22 cellular contexts compared by ENCODE assay signal in the genomic region with DNA sequence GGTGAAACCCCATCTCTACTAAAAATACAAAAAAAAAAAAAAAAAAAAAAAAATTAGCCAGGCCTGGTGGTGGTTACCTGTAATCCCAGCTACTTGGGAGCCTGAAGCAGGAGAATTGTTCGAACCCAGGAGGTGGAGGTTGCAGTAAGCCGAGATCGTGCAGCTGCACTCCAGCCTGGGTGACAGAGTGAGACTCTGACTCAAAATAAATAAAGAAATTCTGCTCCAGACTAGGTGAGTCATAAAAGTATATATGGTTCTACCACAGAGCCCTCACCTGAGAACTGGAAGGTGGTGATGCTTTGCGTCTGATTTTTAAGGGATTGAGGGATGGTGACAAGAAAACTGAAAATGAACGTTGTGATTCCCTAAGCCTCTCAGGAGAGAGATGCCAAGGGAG. TPM values are rescaled to one million over a fixed set of nuclear protein-coding genes. Genes with fewer than 3 reads are reported as not detected.
"Had no signal": no experiment of that assay in that cellular context is flagged by ENCODE, and none has a peak within 500 bp of the region (broad histone marks: within the 10 kb centered on the region; RNA-seq: fewer than 3 reads in every experiment).

No MANE protein-coding gene starts in this region.

- H3K27me3 ChIP-seq: gastrocnemius medialis, right atrium auricular region, stomach, thyroid gland, vagina had no signal

- H3K36me3 ChIP-seq: gastrocnemius medialis, prostate gland, right atrium auricular region, stomach, thyroid gland, vagina had no signal

- H3K9me3 ChIP-seq: gastrocnemius medialis, prostate gland, right atrium auricular region, stomach, thyroid gland, vagina had no signal

- H3K4me3 ChIP-seq: coronary artery, gastrocnemius medialis, prostate gland, right atrium auricular region, stomach, thyroid gland, vagina had no signal

- DNase-seq: dermis blood vessel endothelial cell; effector memory CD4-positive, alpha-beta T cell; erythroblast; gastrocnemius medialis; head of caudate nucleus; mammary epithelial cell; naive thymus-derived CD8-positive, alpha-beta T cell; nephron progenitor cell; nucleus accumbens; stimulated activated CD4-positive, alpha-beta T cell treated with anti-CD3 and anti-CD28 coated beads, Interleukin-2, amount 100 ng/mL, for 24 hours; stimulated activated CD4-positive, alpha-beta T cell treated with anti-CD3 and anti-CD28 coated beads, Interleukin-4, amount 100 ng/mL, for 24 hours; stimulated activated naive CD4-positive, alpha-beta T cell treated with Interleukin-2 at 50 U/mL for 16 hours; stomach; thyroid gland; trophoblast cell had no signal

- ATAC-seq: gastrocnemius medialis; left lobe of liver; naive thymus-derived CD8-positive, alpha-beta T cell; sciatic nerve; stimulated activated effector memory CD8-positive, alpha-beta T cell treated with anti-CD3 and anti-CD28 coated beads, Interleukin-12 subunit alpha, Interleukin-12 subunit beta, amount 100 ng/mL, for 72 hours had no signal

- H3K27ac ChIP-seq: coronary artery, gastrocnemius medialis, prostate gland, right atrium auricular region, stomach, thyroid gland, vagina had no signal

- H3K4me1 ChIP-seq: gastrocnemius medialis, prostate gland, thyroid gland, vagina had no signal

RNA-seq across cellular contexts. Expression of a gene that starts 58.4 kb away (rescaled TPM):
- total RNA-seq: left lobe of liver; naive thymus-derived CD8-positive, alpha-beta T cell had no signal
